ENCODE assay signal across 1 cellular context in the genomic region with DNA sequence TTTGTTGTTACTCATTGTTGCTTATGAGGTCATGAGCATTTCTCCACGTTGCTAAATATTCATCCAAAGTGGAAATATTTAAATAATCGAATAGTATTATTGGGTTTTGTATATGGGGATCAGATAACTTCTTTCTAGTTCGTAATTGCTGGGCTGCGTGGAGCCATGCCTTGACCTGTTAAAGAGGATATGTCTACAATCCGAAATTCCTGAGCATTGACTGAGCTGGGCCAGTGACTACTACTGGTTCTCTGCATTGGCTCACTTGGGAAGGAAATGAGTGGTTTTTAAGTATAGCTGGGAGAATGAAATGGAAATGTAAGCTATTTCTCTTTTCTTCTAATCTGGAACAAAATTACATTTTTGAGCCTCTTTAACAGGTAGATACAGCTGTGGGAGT.
TF ChIP-seq lines count a peak whose summit lies in the region.

No MANE protein-coding gene starts in this region.

TF ChIP-seq in HepG2, 621 proteins besides CTCF, POLR2A, EP300 and RAD21 (continued from another document):
- TF ChIP-seq, protein P1, sequence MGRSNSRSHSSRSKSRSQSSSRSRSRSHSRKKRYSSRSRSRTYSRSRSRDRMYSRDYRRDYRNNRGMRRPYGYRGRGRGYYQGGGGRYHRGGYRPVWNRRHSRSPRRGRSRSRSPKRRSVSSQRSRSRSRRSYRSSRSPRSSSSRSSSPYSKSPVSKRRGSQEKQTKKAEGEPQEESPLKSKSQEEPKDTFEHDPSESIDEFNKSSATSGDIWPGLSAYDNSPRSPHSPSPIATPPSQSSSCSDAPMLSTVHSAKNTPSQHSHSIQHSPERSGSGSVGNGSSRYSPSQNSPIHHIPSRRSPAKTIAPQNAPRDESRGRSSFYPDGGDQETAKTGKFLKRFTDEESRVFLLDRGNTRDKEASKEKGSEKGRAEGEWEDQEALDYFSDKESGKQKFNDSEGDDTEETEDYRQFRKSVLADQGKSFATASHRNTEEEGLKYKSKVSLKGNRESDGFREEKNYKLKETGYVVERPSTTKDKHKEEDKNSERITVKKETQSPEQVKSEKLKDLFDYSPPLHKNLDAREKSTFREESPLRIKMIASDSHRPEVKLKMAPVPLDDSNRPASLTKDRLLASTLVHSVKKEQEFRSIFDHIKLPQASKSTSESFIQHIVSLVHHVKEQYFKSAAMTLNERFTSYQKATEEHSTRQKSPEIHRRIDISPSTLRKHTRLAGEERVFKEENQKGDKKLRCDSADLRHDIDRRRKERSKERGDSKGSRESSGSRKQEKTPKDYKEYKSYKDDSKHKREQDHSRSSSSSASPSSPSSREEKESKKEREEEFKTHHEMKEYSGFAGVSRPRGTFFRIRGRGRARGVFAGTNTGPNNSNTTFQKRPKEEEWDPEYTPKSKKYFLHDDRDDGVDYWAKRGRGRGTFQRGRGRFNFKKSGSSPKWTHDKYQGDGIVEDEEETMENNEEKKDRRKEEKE (IDR thresholded peaks at IDR 0.05): no peak
- no peak for TF ChIP-seq ZNF3 (CRISPR knock-in tag; IDR thresholded peaks at IDR 0.05)
- TF ChIP-seq, protein P2, sequence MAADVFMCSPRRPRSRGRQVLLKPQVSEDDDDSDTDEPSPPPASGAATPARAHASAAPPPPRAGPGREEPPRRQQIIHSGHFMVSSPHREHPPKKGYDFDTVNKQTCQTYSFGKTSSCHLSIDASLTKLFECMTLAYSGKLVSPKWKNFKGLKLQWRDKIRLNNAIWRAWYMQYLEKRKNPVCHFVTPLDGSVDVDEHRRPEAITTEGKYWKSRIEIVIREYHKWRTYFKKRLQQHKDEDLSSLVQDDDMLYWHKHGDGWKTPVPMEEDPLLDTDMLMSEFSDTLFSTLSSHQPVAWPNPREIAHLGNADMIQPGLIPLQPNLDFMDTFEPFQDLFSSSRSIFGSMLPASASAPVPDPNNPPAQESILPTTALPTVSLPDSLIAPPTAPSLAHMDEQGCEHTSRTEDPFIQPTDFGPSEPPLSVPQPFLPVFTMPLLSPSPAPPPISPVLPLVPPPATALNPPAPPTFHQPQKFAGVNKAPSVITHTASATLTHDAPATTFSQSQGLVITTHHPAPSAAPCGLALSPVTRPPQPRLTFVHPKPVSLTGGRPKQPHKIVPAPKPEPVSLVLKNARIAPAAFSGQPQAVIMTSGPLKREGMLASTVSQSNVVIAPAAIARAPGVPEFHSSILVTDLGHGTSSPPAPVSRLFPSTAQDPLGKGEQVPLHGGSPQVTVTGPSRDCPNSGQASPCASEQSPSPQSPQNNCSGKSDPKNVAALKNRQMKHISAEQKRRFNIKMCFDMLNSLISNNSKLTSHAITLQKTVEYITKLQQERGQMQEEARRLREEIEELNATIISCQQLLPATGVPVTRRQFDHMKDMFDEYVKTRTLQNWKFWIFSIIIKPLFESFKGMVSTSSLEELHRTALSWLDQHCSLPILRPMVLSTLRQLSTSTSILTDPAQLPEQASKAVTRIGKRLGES (CRISPR knock-in tag; IDR thresholded peaks at IDR 0.05; ENCODE audit: borderline replicate concordance): no peak
